In the genomic region with DNA sequence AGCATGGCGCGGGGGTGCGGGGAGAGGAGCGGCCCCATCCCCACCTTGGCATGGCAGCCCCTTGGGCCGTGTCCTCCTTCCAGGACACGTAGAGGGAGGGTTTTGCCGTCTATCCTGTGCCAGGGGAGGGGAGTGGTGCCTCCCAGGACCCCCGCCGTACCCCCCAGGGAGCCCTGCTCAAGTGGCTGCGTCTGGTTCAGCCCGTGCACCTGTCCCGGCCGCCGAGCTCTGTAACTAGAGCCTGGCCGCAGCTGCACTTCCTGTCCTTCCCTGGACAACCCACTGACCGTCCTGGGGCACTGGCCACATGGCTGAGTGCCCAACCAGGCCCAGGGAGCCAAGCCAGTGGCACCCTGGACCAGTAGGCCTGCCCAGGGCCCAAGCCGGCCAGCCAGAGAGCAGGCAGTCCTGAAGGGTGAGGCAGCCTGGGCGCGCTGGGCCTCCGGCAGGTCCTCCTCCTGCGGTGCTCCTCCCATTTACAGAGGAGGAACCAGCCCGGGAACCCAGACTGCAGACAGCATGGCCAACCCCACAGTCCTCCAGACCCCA, we compare ENCODE assay signal across 1 cellular context.
TF ChIP-seq lines count a peak whose summit lies in the region.

No MANE protein-coding gene starts in this region.

TF ChIP-seq in SK-N-SH treated with all-trans-retinoic acid at 6 μM for 48 hours, 23 proteins besides CTCF, POLR2A, EP300 and RAD21 (continued from another document):
- no peak for TF ChIP-seq ZNF565 (CRISPR knock-in tag; conservative IDR thresholded peaks at IDR 0.05; ENCODE audit: low read depth)
